25 cellular contexts compared by ENCODE assay signal in the genomic region with DNA sequence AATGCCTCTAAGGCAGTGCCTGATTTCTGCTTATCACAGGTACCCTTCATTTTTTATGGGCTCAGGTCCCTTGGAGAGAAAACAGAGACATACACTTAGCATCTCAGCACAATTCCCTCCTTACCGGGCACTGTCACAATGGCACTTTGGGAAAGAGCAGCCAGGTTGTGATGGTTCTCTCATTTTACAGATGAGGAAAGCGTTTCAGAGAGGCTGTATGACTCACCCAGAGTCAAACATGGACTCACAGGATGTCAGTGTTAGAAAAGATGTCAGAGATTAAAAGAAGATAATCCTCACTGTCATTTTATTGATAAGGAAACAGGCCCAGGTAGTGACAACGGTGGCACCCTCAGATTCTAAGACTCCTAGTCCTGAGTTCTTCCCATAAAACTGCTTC. TPM values are rescaled to one million over a fixed set of nuclear protein-coding genes. Genes with fewer than 3 reads are reported as not detected.
DNase-seq lines count a peak whose midpoint lies in the region; ATAC-seq, FAIRE-seq and TF ChIP-seq lines count a peak whose summit lies in the region.
"Had no signal": no experiment of that assay in that cellular context is flagged by ENCODE, and none has a peak within 500 bp of the region (broad histone marks: within the 10 kb centered on the region; RNA-seq: fewer than 3 reads in every experiment).

No MANE protein-coding gene starts in this region.

- H3K4me1 ChIP-seq in HepG2 (ENCODE audit: insufficient read depth, low read length) (peaks cover 47% of the 10 kb centered on the region), right lobe of liver (peaks cover 0 to 5% (median 2%) of the 10 kb centered on the region in 4 donors)
- H3K4me1 ChIP-seq: BE2C; BLaER1 treated with 17β-estradiol and CSF1 and Interleukin-3, amounts not matched to agents 10 nM and 100 nM had no signal

- H3K27ac Mint-ChIP-seq in T-helper 17 cell, result no peak overlapping the region
- H3K27ac Mint-ChIP-seq: CD14-positive monocyte; CD4-positive, alpha-beta T cell had no signal

- H3K79me2 ChIP-seq in HepG2 (ENCODE audit: insufficient read depth, low read length), result no peaks in the 10 kb centered on the region

- 0% methylated on average over 3 of the region's 3 CpGs for WGBS in HepG2 (ENCODE audit: low lambda C conversion rate)
- WGBS in right lobe of liver (ENCODE audit: insufficient coverage, low coverage, low lambda C conversion rate, missing lambda C conversion rate), result 61% methylated on average over 2 of the region's 3 CpGs

- intact Hi-C loops in HepG2 (cut with micrococcal nuclease; ENCODE audit: unreplicated experiment), result loop anchor here (5.0 kb wide), 1 partner anchor 84 kb away; a partner anchor contains a TSS
- intact Hi-C loops in right lobe of liver (cut with DNase I), result no loop called here

- peaks cover 0 to 15% of the 10 kb centered on the region in 2 experiments; a peak in 3 of 5 replicates for H3K27me3 ChIP-seq in HepG2 (ENCODE audit: control insufficient read depth in 1 of 2, insufficient read depth in 2 of 2, low read length in 2 of 2)
- no peaks in the 10 kb centered on the region for H3K27me3 ChIP-seq in right lobe of liver
- H3K27me3 ChIP-seq in layer of hippocampus (ENCODE audit: control insufficient read depth, insufficient read depth, low read length), result no peaks in the 10 kb centered on the region
- H3K27me3 ChIP-seq: BE2C; BLaER1 treated with 17β-estradiol and CSF1 and Interleukin-3, amounts not matched to agents 10 nM and 100 nM had no signal

- in situ Hi-C loops in HepG2 (cut with HindIII; ENCODE audit: extremely low pct_ligation_motif_present, low pct_unique_long_range_greater_than_20kb), result no loop called here

- no peak for FAIRE-seq in HepG2 (lab: Jason Lieb, UNC)
- FAIRE-seq: A204.1, D721Med, GM12878, GM19239, H1 had no signal

- CTCF ChIA-PET in HepG2 (lab: Yijun Ruan, JAX; ENCODE audit: low intra/inter-chr PET ratio, low total read pairs), result no interaction called here

- DNase-seq in HepG2 (ENCODE audit: low spot score), result peak; percentile 62
- DNase-seq in right lobe of liver, result no peak
- DNase-seq in substantia nigra (lab: John Stamatoyannopoulos, UW), result no peak
- DNase-seq in SW480 (ENCODE audit: low spot score), result no peak
- no peak for DNase-seq in AML-193 (lab: John Stamatoyannopoulos, UW)
- DNase-seq in T-helper 17 cell, result no peak
- DNase-seq: BE2C; CD4-positive, alpha-beta T cell; CD8-positive, alpha-beta memory T cell; DMS 273 treated with DMSO at 0.1 percent for 48 hours; DMS79; EL; GDM1; GM23248; H7; HCEC 1CT had no signal

- POLR2A ChIA-PET in HepG2 (lab: Yijun Ruan, JAX), result interaction anchor here (1.5 to 1.7 kb wide), 2 partner anchors 11 to 83 kb away, joined by 3 to 20 read pairs; a partner anchor contains a TSS

- peak; percentile 41 for ATAC-seq in HepG2
- no peak for ATAC-seq in right lobe of liver
- ATAC-seq in T-helper 17 cell, result no peak
- ATAC-seq: GM12878 had no signal

- H3K4me2 ChIP-seq in HepG2 (ENCODE audit: low read depth, low read length), result peak overlapping the region; percentile 46
- H3K4me2 ChIP-seq: BLaER1 treated with 17β-estradiol and CSF1 and Interleukin-3, amounts not matched to agents 10 nM and 100 nM had no signal

- no peak overlapping the region for H3K4me3 Mint-ChIP-seq in T-helper 17 cell
- H3K4me3 Mint-ChIP-seq: CD14-positive monocyte; CD4-positive, alpha-beta T cell; CD8-positive, alpha-beta memory T cell had no signal

- no peaks in the 10 kb centered on the region for H4K20me1 ChIP-seq in HepG2 (ENCODE audit: insufficient read depth, low read length)
- H4K20me1 ChIP-seq: BLaER1 treated with 17β-estradiol and CSF1 and Interleukin-3, amounts not matched to agents 10 nM and 100 nM had no signal

- TF ChIP-seq CTCF in HepG2 (CRISPR knock-in tag; IDR thresholded peaks at IDR 0.05), result no peak
- no peak for TF ChIP-seq CTCF in right lobe of liver (IDR thresholded peaks at IDR 0.05)

- H3K9me3 ChIP-seq in HepG2 (ENCODE audit: low read length) (peaks cover 4% of the 10 kb centered on the region; the same call in 1 of the 2 replicates), right lobe of liver (no peaks in the 10 kb centered on the region), T-helper 17 cell (ENCODE audit: control insufficient read depth, low read length, poor library complexity, severe bottlenecking) (no peaks in the 10 kb centered on the region)
- H3K9me3 ChIP-seq: BE2C had no signal

- peak overlapping the region; percentile 44 for H3K9ac ChIP-seq in HepG2 (ENCODE audit: insufficient read depth, low read depth, low read length)
- H3K9ac ChIP-seq: BLaER1 treated with 17β-estradiol and CSF1 and Interleukin-3, amounts not matched to agents 10 nM and 100 nM; GM23248 had no signal

- BruUV-seq in HepG2 (replicated peaks; lab: Mats Ljungman, UMichigan), result TSS peak; percentile 53

- H3K4me3 ChIP-seq in HepG2 (replicated peaks in 1 of 3; ENCODE audit: insufficient read depth in 1 of 3, low read depth in 2 of 3, low read length in 3 of 3), result no peak overlapping the region
- H3K4me3 ChIP-seq in right lobe of liver, result no peak overlapping the region
- H3K4me3 ChIP-seq: BLaER1 treated with 17β-estradiol and CSF1 and Interleukin-3, amounts not matched to agents 10 nM and 100 nM; GM12878; GM23248 had no signal

- peak overlapping the region; percentile 66 for H3K27ac ChIP-seq in HepG2 (ENCODE audit: extremely low read length, insufficient read depth, low read length)
- H3K27ac ChIP-seq in right lobe of liver, result no peak overlapping the region
- H3K27ac ChIP-seq in layer of hippocampus (ENCODE audit: low read depth, low read length), result peak overlapping the region; percentile 95
- peak overlapping the region; percentile 98 for H3K27ac ChIP-seq in substantia nigra (ENCODE audit: low read depth, low read length, poor library complexity, severe bottlenecking)
- H3K27ac ChIP-seq: 22Rv1; BLaER1 treated with 17β-estradiol and CSF1 and Interleukin-3, amounts not matched to agents 10 nM and 100 nM; GM23248 had no signal

- no peak for TF ChIP-seq POLR2A in HepG2 (IDR thresholded peaks at IDR 0.05; ENCODE audit: insufficient read depth in 1 of 2, low read depth in 2 of 2, low read length in 2 of 2)
- TF ChIP-seq POLR2A in right lobe of liver (IDR thresholded peaks at IDR 0.05), result no peak

- no peaks in the 10 kb centered on the region for H3K36me3 Mint-ChIP-seq in T-helper 17 cell (ENCODE audit: low read depth)
- H3K36me3 Mint-ChIP-seq: CD14-positive monocyte had no signal

- TF ChIP-seq RAD21 in HepG2 (CRISPR knock-in tag; IDR thresholded peaks at IDR 0.05), result no peak

- TF ChIP-seq EP300 in HepG2 (IDR thresholded peaks at IDR 0.05; ENCODE audit: low read depth in 2 of 2, low read length in 2 of 2) (no peak), HepG2 (CRISPR knock-in tag; IDR thresholded peaks at IDR 0.05; ENCODE audit: borderline replicate concordance) (no peak)

- H2AFZ ChIP-seq in HepG2 (ENCODE audit: low read length), result no peak overlapping the region
- H2AFZ ChIP-seq: GM23248 had no signal

- H3K36me3 ChIP-seq in HepG2 (replicated peaks in 1 of 2; ENCODE audit: control insufficient read depth in 1 of 2, insufficient read depth in 2 of 2, low read length in 2 of 2) (no peaks in the 10 kb centered on the region), right lobe of liver (no peaks in the 10 kb centered on the region)
- H3K36me3 ChIP-seq: BE2C; BLaER1 treated with 17β-estradiol and CSF1 and Interleukin-3, amounts not matched to agents 10 nM and 100 nM had no signal

- H3K27me3 Mint-ChIP-seq in T-helper 17 cell, result peaks cover 33% of the 10 kb centered on the region

- H3K4me1 Mint-ChIP-seq in T-helper 17 cell, result no peaks in the 10 kb centered on the region
- H3K4me1 Mint-ChIP-seq: CD14-positive monocyte; CD8-positive, alpha-beta memory T cell had no signal

TF ChIP-seq in HepG2, 621 proteins besides CTCF, POLR2A, EP300 and RAD21 (continues in another document):
- TF ChIP-seq ZNF629 (CRISPR knock-in tag; conservative IDR thresholded peaks at IDR 0.05) (peak; percentile 70), HNF4G (IDR thresholded peaks at IDR 0.05; ENCODE audit: borderline replicate concordance, low read depth, low read length) (no peak), HNF4G (CRISPR knock-in tag; IDR thresholded peaks at IDR 0.05; ENCODE audit: borderline replicate concordance, low read depth) (no peak), NFKB2 (CRISPR knock-in tag; IDR thresholded peaks at IDR 0.05; ENCODE audit: borderline replicate concordance) (no peak), ZZZ3 (CRISPR knock-in tag; IDR thresholded peaks at IDR 0.05; ENCODE audit: borderline replicate concordance) (no peak), FOSL2 (CRISPR knock-in tag; IDR thresholded peaks at IDR 0.05) (peak; percentile 93), FOSL1 (CRISPR knock-in tag; IDR thresholded peaks at IDR 0.05; ENCODE audit: borderline replicate concordance) (peak; percentile 72; the same call in 1 of the 2 replicates), REXO4 (CRISPR knock-in tag; IDR thresholded peaks at IDR 0.05; ENCODE audit: borderline replicate concordance) (no peak), ZNF792 (CRISPR knock-in tag; IDR thresholded peaks at IDR 0.05) (0 out of 2 replicates have a peak, but pooled peaks have one; percentile 6)

RNA-seq across cellular contexts. Expression of a gene that starts 12.0 kb away (rescaled TPM):
- 6.0 and 9.3 TPM in 2 replicates for total RNA-seq in HepG2 (2016; rRNA removed; fragmentation: Illumina TruSeq; extraction: Trizol)
- total RNA-seq in HepG2 (2016; cell fraction: cytosol; rRNA removed; fragmentation: Illumina TruSeq; extraction: Trizol; ENCODE audit: low read depth), result 1.5 and 1.9 TPM in 2 replicates
- 7.4 and 9.7 TPM in 2 replicates for total RNA-seq in HepG2 (2016; cell fraction: insoluble cytoplasmic fraction; rRNA removed; fragmentation: Illumina TruSeq; extraction: Trizol)
- total RNA-seq in HepG2 (2016; cell fraction: membrane; rRNA removed; fragmentation: Illumina TruSeq; extraction: Trizol), result 3.7 and 5.5 TPM in 2 replicates
- total RNA-seq in HepG2 (2016; cell fraction: nucleus; rRNA removed; fragmentation: Illumina TruSeq; extraction: Trizol), result 9.1 TPM in 2 replicates
- 10.2 and 10.9 TPM in 2 replicates for polyA plus RNA-seq in HepG2 (2011; rRNA removed)
- polyA plus RNA-seq in HepG2 (2011; cell fraction: cytosol; rRNA removed), result 10.4 and 13.6 TPM in 2 replicates
- 5.6 and 5.9 TPM in 2 replicates for polyA plus RNA-seq in HepG2 (2011; cell fraction: nucleus; rRNA removed)
- 3.1 and 5.5 TPM in 2 replicates for polyA plus RNA-seq in HepG2 (2012)
- 1.0 and 1.6 TPM in 2 replicates for polyA plus RNA-seq in HepG2 (2016; cell fraction: cytosol; fragmentation: Illumina TruSeq; extraction: Trizol; ENCODE audit: low read depth)
- 5.0 and 5.6 TPM in 2 replicates for polyA plus RNA-seq in HepG2 (2016; cell fraction: insoluble cytoplasmic fraction; fragmentation: Illumina TruSeq; extraction: Trizol; ENCODE audit: low read depth)
- 2.8 and 2.9 TPM in 2 replicates for polyA plus RNA-seq in HepG2 (2016; cell fraction: membrane; fragmentation: Illumina TruSeq; extraction: Trizol; ENCODE audit: low read depth)
- polyA plus RNA-seq in HepG2 (2016; cell fraction: nucleus; fragmentation: Illumina TruSeq; extraction: Trizol; ENCODE audit: insufficient read depth, low read depth), result 10.8 and 11.0 TPM in 2 replicates
- polyA minus RNA-seq in HepG2 (2011; rRNA and poly(A)+ RNA removed; ENCODE audit: low replicate concordance), result 10.3 and 20.0 TPM in 2 replicates
- polyA minus RNA-seq in HepG2 (2011; cell fraction: cytosol; rRNA and poly(A)+ RNA removed), result 3.7 and 5.4 TPM in 2 replicates
- polyA minus RNA-seq in HepG2 (2011; cell fraction: nucleus; rRNA and poly(A)+ RNA removed), result 12.2 and 15.7 TPM in 2 replicates
- 10 to 100 TPM; 11.5 to 43.4 (median 25.0) TPM for total RNA-seq in right lobe of liver
- total RNA-seq in T-helper 17 cell, result 10 to 100 TPM in 1 of 2 donors, 1 to 10 TPM in 1; 6.6 to 12.8 TPM

Comparison
In these comparisons a context has a peak if more than half of its experiments do, and no peak if none do; other contexts are left out.
1. H3K27ac ChIP-seq: peak in HepG2 (single experiment), layer of hippocampus (single experiment) and substantia nigra (single experiment); none in right lobe of liver (0 of 3).